ENCODE assay signal across 9 cellular contexts in genomic region chr14:76844223-76844622, GRCh38. TPM values are rescaled to one million over a fixed set of nuclear protein-coding genes. Genes with fewer than 3 reads are reported as not detected.
DNase-seq lines count a peak whose midpoint lies in the region; ATAC-seq, FAIRE-seq and TF ChIP-seq lines count a peak whose summit lies in the region.
"Had no signal": no experiment of that assay in that cellular context is flagged by ENCODE, and none has a peak within 500 bp of the region (broad histone marks: within the 10 kb centered on the region; RNA-seq: fewer than 3 reads in every experiment).

No MANE protein-coding gene starts in this region.

- H3K79me1 ChIP-seq in H1 (ENCODE audit: low read depth, low read length), result no peaks in the 10 kb centered on the region

- no peak for FAIRE-seq in H1 (lab: Jason Lieb, UNC)

- peak overlapping the region; percentile 33; the same call in 1 of the 2 replicates for H2BK12ac ChIP-seq in H1 (ENCODE audit: low read depth, low read length)

- H3K14ac ChIP-seq in H1 (ENCODE audit: insufficient read length), result no peak overlapping the region

- H3K4ac ChIP-seq in H1 (replicated peaks; ENCODE audit: insufficient read length, low read depth, low read length), result no peak overlapping the region

- H2BK120ac ChIP-seq in H1 (replicated peaks; ENCODE audit: low read depth, low read length), result no peak overlapping the region

- H3K4me3 ChIP-seq in H1 (ENCODE audit: extremely low read depth in 1 of 4, insufficient read depth in 2 of 4, low read depth in 3 of 4, low read length in 4 of 4) (no peak overlapping the region), parathyroid adenoma (ENCODE audit: low read depth, low read length) (no peak overlapping the region), aorta (ENCODE audit: low read length in 2 of 2) (no peak overlapping the region), colonic mucosa (no peak overlapping the region)

- intact Hi-C loops in aorta (cut with DNase I), result no loop called here
- intact Hi-C loops in colonic mucosa (cut with DNase I), result no loop called here

- 79% methylated on average over 9 of the region's 9 CpGs; no CpG with 5 or more reads in 1 of the 2 experiments for WGBS in H1 (ENCODE audit: extremely low coverage in 1 of 2, insufficient coverage in 1 of 2, insufficient read length in 1 of 2, insufficient replicate concordance in 2 of 2, low coverage in 1 of 2, low lambda C conversion rate in 2 of 2, missing lambda C conversion rate in 1 of 2), 2 experiments
- 52 to 53% methylated on average over 9 of the region's 9 CpGs for WGBS in aorta, 2 donors

- no peak overlapping the region for H2BK15ac ChIP-seq in H1 (ENCODE audit: low read length)

- peak in 2 of 3 experiments; percentile 26 to 43; a peak in 3 of 4 replicates for TF ChIP-seq CTCF in H1 (IDR thresholded peaks at IDR 0.05; ENCODE audit: control extremely low read depth in 1 of 3, insufficient read depth in 1 of 3, low read depth in 1 of 3, low read length in 3 of 3)
- TF ChIP-seq CTCF in parathyroid adenoma (IDR thresholded peaks at IDR 0.05), result no peak
- no peak for TF ChIP-seq CTCF in colonic mucosa (IDR thresholded peaks at IDR 0.05)

- H3K23me2 ChIP-seq in H1 (ENCODE audit: low read depth, low read length), result no peaks in the 10 kb centered on the region

- peak; percentile 85 for ATAC-seq in aorta (ENCODE audit: low FRiP score)
- ATAC-seq in GM21390 (IDR thresholded peaks at IDR 0.05; ENCODE audit: unreplicated experiment), result no peak

- H3K9ac ChIP-seq in H1 (replicated peaks in 1 of 4; ENCODE audit: extremely low read depth in 1 of 4, low read depth in 3 of 4, low read length in 3 of 4), result no peak overlapping the region
- H3K9ac ChIP-seq in parathyroid adenoma, result no peak overlapping the region
- H3K9ac ChIP-seq in colonic mucosa (ENCODE audit: low read depth in 2 of 2, low read length in 2 of 2), result no peak overlapping the region

- peak in 1 of 2 experiments; percentile 14; a peak in 1 of 4 replicates for TF ChIP-seq RAD21 in H1 (IDR thresholded peaks at IDR 0.05 in 1 of 2, conservative IDR thresholded peaks at IDR 0.05 in 1 of 2; ENCODE audit: low read depth in 2 of 2, low read length in 2 of 2)

- DNase-seq in NCI-H1092 treated with DMSO at 0.1 percent for 48 hours (lab: John Stamatoyannopoulos, UW) (peak; percentile 1), NCI-H1092 (lab: John Stamatoyannopoulos, UW) (no peak), H1 (ENCODE audit: low read depth in 1 of 2, low spot score in 2 of 2) (no peak), aorta (peak; percentile 82 to 86), colonic mucosa (no peak)
- peak; percentile 59 to 67 for DNase-seq in activated CD4-positive, alpha-beta T cell treated with anti-CD3 and anti-CD28 coated beads, Interleukin-2, amount 50 U/mL, for 48 hours

- H3K18ac ChIP-seq in H1 (ENCODE audit: extremely low read depth, low read length), result no peak overlapping the region

- no peaks in the 10 kb centered on the region for H4K20me1 ChIP-seq in H1 (replicated peaks in 1 of 2; ENCODE audit: control insufficient read depth in 1 of 2, insufficient read depth in 2 of 2, low read length in 2 of 2)

- H4K5ac ChIP-seq in H1 (ENCODE audit: insufficient read length, low read depth, low read length), result no peak overlapping the region

- no peak overlapping the region for H3K23ac ChIP-seq in H1 (ENCODE audit: insufficient read length)

- H2BK20ac ChIP-seq in H1 (ENCODE audit: low read length), result no peak overlapping the region

- H3K56ac ChIP-seq in H1 (replicated peaks; ENCODE audit: insufficient read length, low read depth, low read length), result no peak overlapping the region

- CTCF ChIA-PET in H1 (lab: Charles Lee; ENCODE audit: partially characterized antibody), result interaction anchor here (0.7 to 1.1 kb wide), 2 partner anchors 11 to 29 kb away, joined by 3 read pairs; no protein-coding TSS in a partner anchor

- no peaks in the 10 kb centered on the region for H3K79me2 ChIP-seq in H1 (ENCODE audit: control insufficient read depth in 1 of 2, insufficient read depth in 2 of 2, low read length in 2 of 2)
- H3K79me2 ChIP-seq in parathyroid adenoma, result no peaks in the 10 kb centered on the region

- H2AK5ac ChIP-seq in H1 (ENCODE audit: low read depth, low read length), result no peak overlapping the region

- H4K8ac ChIP-seq in H1 (ENCODE audit: extremely low read depth, insufficient read depth, low read length), result no peak overlapping the region

- H3K36me3 ChIP-seq in H1 (ENCODE audit: control insufficient read depth in 2 of 4, insufficient read depth in 4 of 4, low read length in 3 of 4) (no peaks in the 10 kb centered on the region), parathyroid adenoma (ENCODE audit: control insufficient read depth, insufficient read depth, low read length) (no peaks in the 10 kb centered on the region), aorta (ENCODE audit: control insufficient read depth in 1 of 2, insufficient read depth in 2 of 2, low read length in 1 of 2) (no peaks in the 10 kb centered on the region), colonic mucosa (no peaks in the 10 kb centered on the region)

- no peak for TF ChIP-seq EP300 in H1 (IDR thresholded peaks at IDR 0.05; ENCODE audit: borderline replicate concordance in 1 of 2, low read depth in 2 of 2, low read length in 2 of 2)

- POLR2A ChIA-PET in H1 (lab: Charles Lee; ENCODE audit: partially characterized antibody), result no interaction called here

- TF ChIP-seq POLR2A in H1 (IDR thresholded peaks at IDR 0.05; ENCODE audit: control extremely low read depth in 1 of 2, low read depth in 2 of 2, low read length in 2 of 2), result no peak

- H3K9me3 ChIP-seq in H1 (ENCODE audit: insufficient read depth in 2 of 2, low read depth in 1 of 2, low read length in 1 of 2) (no peaks in the 10 kb centered on the region), parathyroid adenoma (ENCODE audit: control insufficient read depth, low read length) (no peaks in the 10 kb centered on the region), aorta (ENCODE audit: control insufficient read depth, low read length) (no peaks in the 10 kb centered on the region), colonic mucosa (no peaks in the 10 kb centered on the region)

- H3K27ac ChIP-seq in H1 (ENCODE audit: low read depth, low read length), result no peak overlapping the region
- peak overlapping the region; percentile 70 for H3K27ac ChIP-seq in parathyroid adenoma
- no peak overlapping the region for H3K27ac ChIP-seq in aorta (ENCODE audit: low read depth in 1 of 2, low read length in 2 of 2)
- no peak overlapping the region for H3K27ac ChIP-seq in colonic mucosa

- H2BK5ac ChIP-seq in H1 (ENCODE audit: low read depth, low read length), result peak overlapping the region; percentile 60; the same call in 1 of the 2 replicates

- H3K27me3 ChIP-seq in H1 (replicated peaks in 1 of 4; ENCODE audit: control insufficient read depth in 3 of 4, extremely low read depth in 1 of 4, insufficient read depth in 3 of 4, low read length in 3 of 4) (no peaks in the 10 kb centered on the region), parathyroid adenoma (ENCODE audit: control insufficient read depth, insufficient read depth, low read length) (no peaks in the 10 kb centered on the region), aorta (ENCODE audit: control insufficient read depth in 1 of 2, insufficient read depth in 2 of 2, low read length in 1 of 2) (peaks cover 0 to 2% of the 10 kb centered on the region in 2 donors), colonic mucosa (no peaks in the 10 kb centered on the region)

- peak overlapping the region; percentile 83 for H2AFZ ChIP-seq in H1 (ENCODE audit: low read length)
- no peak overlapping the region for H2AFZ ChIP-seq in parathyroid adenoma

- H4K91ac ChIP-seq in H1 (replicated peaks; ENCODE audit: insufficient read length, low read length), result no peak overlapping the region

- H3K4me1 ChIP-seq in H1 (replicated peaks in 1 of 4; ENCODE audit: control insufficient read depth in 3 of 4, insufficient read depth in 4 of 4, low read length in 3 of 4) (no peaks in the 10 kb centered on the region), parathyroid adenoma (no peaks in the 10 kb centered on the region), aorta (ENCODE audit: control insufficient read depth in 1 of 2, insufficient read depth in 2 of 2, low read length in 2 of 2) (no peaks in the 10 kb centered on the region), colonic mucosa (no peaks in the 10 kb centered on the region)

- H3K4me2 ChIP-seq in H1 (ENCODE audit: insufficient read depth in 1 of 2, low read depth in 2 of 2, low read length in 2 of 2) (no peak overlapping the region), parathyroid adenoma (ENCODE audit: low read length) (no peak overlapping the region)

RNA-seq across cellular contexts. Expression of gene LRRC74A, which starts 18.0 kb away (rescaled TPM):
- total RNA-seq in H1 (2021; fragmentation: NEBNext Ultra II Directional; extraction: Animal tissue kit (Norgen Biotek cat#: 25700)), result not detected in 2 replicates
- polyA plus RNA-seq in H1 (2011; rRNA removed) (not detected in 2 replicates), aorta (1 to 10 TPM in 1 of 2 donors, not detected in 1; 4.4 TPM)
- polyA plus RNA-seq in H1 (2011; cell fraction: cytosol; rRNA removed), result not detected
- polyA plus RNA-seq in H1 (2011; cell fraction: nucleus; rRNA removed), result not detected
- polyA plus RNA-seq in H1 (2012, experiment 1 of 2), result not detected in 4 replicates
- not detected for polyA plus RNA-seq in H1 (2012, experiment 2 of 2)
- not detected for polyA plus RNA-seq in H1 (2013, experiment 1 of 2)
- polyA plus RNA-seq in H1 (2013, experiment 2 of 2), result not detected
- polyA minus RNA-seq in H1 (2011; rRNA and poly(A)+ RNA removed), result not detected in 2 replicates
- not detected for polyA minus RNA-seq in H1 (2011; cell fraction: cytosol; rRNA and poly(A)+ RNA removed)
- not detected for polyA minus RNA-seq in H1 (2011; cell fraction: nucleus; rRNA and poly(A)+ RNA removed)
- total RNA-seq in aorta (not detected), colonic mucosa (not detected)
- total RNA-seq: T-helper 2 cell treated with Interferon-gamma antibody and Interleukin-4, amounts not matched to agents 100 ng/mL and 5 ng/mL, for 36 hours had no signal

RNA-seq across cellular contexts. Expression of gene ANGEL1, which starts 31.5 kb away (rescaled TPM):
- total RNA-seq in H1 (2021; fragmentation: NEBNext Ultra II Directional; extraction: Animal tissue kit (Norgen Biotek cat#: 25700)), result 23.1 and 26.8 TPM in 2 replicates
- polyA plus RNA-seq in H1 (2011; rRNA removed), result 27.2 and 31.6 TPM in 2 replicates
- polyA plus RNA-seq in H1 (2011; cell fraction: cytosol; rRNA removed), result 28.5 TPM
- polyA plus RNA-seq in H1 (2011; cell fraction: nucleus; rRNA removed), result 72.3 TPM
- polyA plus RNA-seq in H1 (2012, experiment 1 of 2), result 16.0 to 20.4 TPM (median 18.1 TPM) in 4 replicates
- polyA plus RNA-seq in H1 (2012, experiment 2 of 2), result 17.7 TPM
- 21.7 TPM for polyA plus RNA-seq in H1 (2013, experiment 1 of 2)
- polyA plus RNA-seq in H1 (2013, experiment 2 of 2), result 22.3 TPM
- polyA minus RNA-seq in H1 (2011; rRNA and poly(A)+ RNA removed), result 66.0 and 90.8 TPM in 2 replicates
- 18.6 TPM for polyA minus RNA-seq in H1 (2011; cell fraction: cytosol; rRNA and poly(A)+ RNA removed)
- polyA minus RNA-seq in H1 (2011; cell fraction: nucleus; rRNA and poly(A)+ RNA removed), result 44.9 TPM
- 10 to 100 TPM; 17.1 to 32.2 TPM for total RNA-seq in aorta
- 1 to 10 TPM; 1.1 to 9.7 TPM for polyA plus RNA-seq in aorta
- 10 to 100 TPM; 10.7 to 15.3 TPM for total RNA-seq in colonic mucosa

Comparison
In these comparisons a context has a peak if more than half of its experiments do, and no peak if none do; other contexts are left out.
1. DNase-seq: peak in NCI-H1092 treated with DMSO at 0.1 percent for 48 hours (single experiment), activated CD4-positive, alpha-beta T cell treated with anti-CD3 and anti-CD28 coated beads, Interleukin-2, amount 50 U/mL, for 48 hours (2 of 2) and aorta (2 of 2); none in NCI-H1092 (single experiment), H1 (0 of 2) and colonic mucosa (single experiment).
2. CTCF ChIP-seq: peak in H1 (2 of 3); none in parathyroid adenoma (single experiment) and colonic mucosa (single experiment).